13 cellular contexts compared by ENCODE assay signal in the genomic region with DNA sequence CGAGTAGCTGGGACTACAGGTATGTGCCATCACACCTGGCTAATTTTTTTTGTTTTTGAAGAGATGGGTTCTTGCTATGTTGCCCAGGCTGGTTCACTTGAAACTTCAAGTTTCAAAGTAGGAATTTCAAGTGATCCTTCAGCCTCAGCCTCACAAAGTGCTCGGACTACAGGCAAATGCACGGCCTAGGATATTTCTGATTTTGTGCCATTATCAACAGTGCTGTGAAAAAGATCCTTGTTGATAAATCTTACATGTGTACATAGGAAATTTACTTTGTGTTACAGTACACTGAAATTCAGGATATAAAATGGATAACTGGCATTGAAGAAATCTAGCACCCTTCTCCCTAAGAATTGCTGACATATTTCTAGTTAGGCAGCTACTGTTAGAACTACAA.
"Had no signal": no experiment of that assay in that cellular context is flagged by ENCODE, and none has a peak within 500 bp of the region (broad histone marks: within the 10 kb centered on the region; RNA-seq: fewer than 3 reads in every experiment).

No MANE protein-coding gene starts in this region.

- H3K36me3 ChIP-seq: left ventricle myocardium inferior, uterus had no signal

- H3K79me2 ChIP-seq: parathyroid adenoma had no signal

- ATAC-seq: effector memory CD8-positive, alpha-beta T cell; foreskin keratinocyte; psoas muscle had no signal

- H3K9ac ChIP-seq: parathyroid adenoma had no signal

- H2AFZ ChIP-seq: parathyroid adenoma had no signal

- H3K27ac ChIP-seq: parathyroid adenoma, psoas muscle, uterus had no signal

- DNase-seq: effector memory CD8-positive, alpha-beta T cell; foreskin keratinocyte; immature natural killer cell; left ventricle myocardium inferior; mesendoderm; naive B cell; psoas muscle; retina; stimulated activated CD4-positive, alpha-beta T cell treated with anti-CD3 and anti-CD28 coated beads, Interleukin-2, amount 100 ng/mL, for 24 hours; stimulated activated naive CD4-positive, alpha-beta T cell treated with Interleukin-2 at 50 U/mL for 16 hours; uterus had no signal

- H3K4me1 ChIP-seq: parathyroid adenoma, psoas muscle, uterus had no signal

- H3K4me3 ChIP-seq: left ventricle myocardium inferior, lung, psoas muscle, uterus had no signal

- H3K9me3 ChIP-seq: left ventricle myocardium inferior, psoas muscle, uterus had no signal

- H3K27me3 ChIP-seq: foreskin keratinocyte, uterus had no signal
